9 cellular contexts compared by ENCODE assay signal in genomic region chr7:38374507-38374906, GRCh38.
A peak's percentile ranks its signal among the peaks of the same experiment; 100 is the strongest.
DNase-seq lines count a peak whose midpoint lies in the region; ATAC-seq and TF ChIP-seq lines count a peak whose summit lies in the region.
"Had no signal": no experiment of that assay in that cellular context is flagged by ENCODE, and none has a peak within 500 bp of the region (broad histone marks: within the 10 kb centered on the region; RNA-seq: fewer than 3 reads in every experiment).

No MANE protein-coding gene starts in this region.

- no peak for TF ChIP-seq POLR2A in gastrocnemius medialis (IDR thresholded peaks at IDR 0.05)

- BruUV-seq in A673 (replicated peaks; lab: Mats Ljungman, UMichigan), result no TSS peak

- no peak overlapping the region for H3K27ac Mint-ChIP-seq in activated CD4-positive, alpha-beta memory T cell treated with anti-CD3 and anti-CD28 coated beads for 36 hours

- peaks cover 21% of the 10 kb centered on the region for H3K4me1 Mint-ChIP-seq in activated CD4-positive, alpha-beta memory T cell treated with anti-CD3 and anti-CD28 coated beads for 36 hours (ENCODE audit: low read depth)

- H3K27me3 ChIP-seq in A673 (replicated peaks; ENCODE audit: insufficient read depth, low read depth, low read length, poor library complexity), result no peaks in the 10 kb centered on the region
- H3K27me3 ChIP-seq in GM06990 (replicated peaks; ENCODE audit: control insufficient read depth, insufficient read depth, low read length), result no peaks in the 10 kb centered on the region
- no peaks in the 10 kb centered on the region for H3K27me3 ChIP-seq in gastrocnemius medialis
- no peaks in the 10 kb centered on the region for H3K27me3 ChIP-seq in MG63

- H3K4me3 ChIP-seq in A673 (ENCODE audit: low read depth, low read length, poor library complexity, severe bottlenecking) (no peak overlapping the region), GM06990 (replicated peaks; ENCODE audit: low read depth, low read length) (no peak overlapping the region), gastrocnemius medialis (no peak overlapping the region), MG63 (no peak overlapping the region)
- H3K4me3 ChIP-seq: HAP-1 had no signal

- POLR2A ChIA-PET in A673 (lab: Charles Lee; ENCODE audit: low non-redundant PET), result no interaction called here
- POLR2A ChIA-PET in activated CD4-positive, alpha-beta memory T cell treated with anti-CD3 and anti-CD28 coated beads for 36 hours (lab: Charles Lee), result no interaction called here

- ATAC-seq in gastrocnemius medialis (no peak), HG03159 (IDR thresholded peaks at IDR 0.05; ENCODE audit: unreplicated experiment) (no peak)

- H3K27ac ChIP-seq in A673 (ENCODE audit: low read depth, low read length, poor library complexity, severe bottlenecking) (no peak overlapping the region), gastrocnemius medialis (no peak overlapping the region)

- no peak overlapping the region for H3K4me3 Mint-ChIP-seq in activated CD4-positive, alpha-beta memory T cell treated with anti-CD3 and anti-CD28 coated beads for 36 hours

- DNase-seq in A673 (ENCODE audit: low spot score) (peak; percentile 57), GM06990 (ENCODE audit: extremely low read depth, insufficient read length) (no peak), fibroblast of peridontal ligament (ENCODE audit: extremely low read depth) (peak; percentile 65), gastrocnemius medialis (no peak), MG63 (no peak)
- peak; percentile 49 for DNase-seq in activated CD4-positive, alpha-beta memory T cell treated with anti-CD3 and anti-CD28 coated beads for 36 hours

- TF ChIP-seq CTCF in A673 (conservative IDR thresholded peaks at IDR 0.05; ENCODE audit: low read depth, low read length) (peak; percentile 80), GM06990 (IDR thresholded peaks at IDR 0.05; ENCODE audit: insufficient read depth, low read length, poor library complexity, severe bottlenecking) (peak; percentile 66), LNCAP (IDR thresholded peaks at IDR 0.05) (peak; percentile 84), gastrocnemius medialis (IDR thresholded peaks at IDR 0.05 in 4 of 5, conservative IDR thresholded peaks at IDR 0.05 in 1 of 5) (peak in 3 of 5 experiments; percentile 25 to 46 (median 37))

- H3K9me3 ChIP-seq in A673 (ENCODE audit: low read depth, low read length, poor library complexity, severe bottlenecking), result no peaks in the 10 kb centered on the region
- H3K9me3 ChIP-seq in gastrocnemius medialis, result no peaks in the 10 kb centered on the region
- no peaks in the 10 kb centered on the region for H3K9me3 ChIP-seq in MG63
- H3K9me3 ChIP-seq: HAP-1 had no signal

- H3K36me3 ChIP-seq in A673 (ENCODE audit: insufficient read depth, low read length, poor library complexity, severe bottlenecking) (no peaks in the 10 kb centered on the region), GM06990 (ENCODE audit: control insufficient read depth, insufficient read depth, low read length) (no peaks in the 10 kb centered on the region), gastrocnemius medialis (no peaks in the 10 kb centered on the region), MG63 (no peaks in the 10 kb centered on the region)
- H3K36me3 ChIP-seq: HAP-1 had no signal

- in situ Hi-C loops in gastrocnemius medialis (cut with MboI; ENCODE audit: low sequenced_read_pairs in 4 of 4), result no loop called here

- H3K9me3 Mint-ChIP-seq in activated CD4-positive, alpha-beta memory T cell treated with anti-CD3 and anti-CD28 coated beads for 36 hours, result no peaks in the 10 kb centered on the region

- peaks cover 5% of the 10 kb centered on the region for H3K36me3 Mint-ChIP-seq in activated CD4-positive, alpha-beta memory T cell treated with anti-CD3 and anti-CD28 coated beads for 36 hours

- intact Hi-C loops in A673 (cut with micrococcal nuclease; ENCODE audit: unreplicated experiment) (no loop called here), gastrocnemius medialis (cut with DNase I; ENCODE audit: low total_unique reads) (loop anchor here (2.0 kb wide), 1 partner anchor 268 kb away; no protein-coding TSS in a partner anchor)
- intact Hi-C loops in activated CD4-positive, alpha-beta memory T cell treated with anti-CD3 and anti-CD28 coated beads for 36 hours (cut with micrococcal nuclease), result loop anchor here (1.0 to 5.0 kb wide), 2 partner anchors 268 to 472 kb away; no protein-coding TSS in a partner anchor

- H3K27me3 Mint-ChIP-seq in activated CD4-positive, alpha-beta memory T cell treated with anti-CD3 and anti-CD28 coated beads for 36 hours, result no peaks in the 10 kb centered on the region

- CTCF ChIA-PET in A673 (lab: Charles Lee), result interaction anchor here (1.0 kb wide), 1 partner anchor 39 kb away, joined by 3 read pairs; no protein-coding TSS in a partner anchor
- CTCF ChIA-PET in activated CD4-positive, alpha-beta memory T cell treated with anti-CD3 and anti-CD28 coated beads for 36 hours (lab: Charles Lee), result interaction anchor here (0.6 to 6.7 kb wide), 31 partner anchors 9 to 523 kb away, joined by 3 to 78 read pairs (median 5); partner anchors contain the start of gene SFRP4

- H3K4me1 ChIP-seq in A673 (ENCODE audit: insufficient read depth, low read length, poor library complexity, severe bottlenecking), result no peaks in the 10 kb centered on the region
- H3K4me1 ChIP-seq in gastrocnemius medialis, result peaks cover 0 to 1% of the 10 kb centered on the region in 2 donors
- H3K4me1 ChIP-seq: HAP-1 had no signal

Comparison
In these comparisons a context has a peak if more than half of its experiments do, and no peak if none do; other contexts are left out.
1. DNase-seq: peak in A673 (single experiment), activated CD4-positive, alpha-beta memory T cell treated with anti-CD3 and anti-CD28 coated beads for 36 hours (single experiment) and fibroblast of peridontal ligament (single experiment); none in GM06990 (single experiment), gastrocnemius medialis (0 of 2) and MG63 (single experiment).
2. Peak in every context shown above with its lines, with median percentiles within 50 percentile points of each other: CTCF ChIP-seq.